In the genomic region with DNA sequence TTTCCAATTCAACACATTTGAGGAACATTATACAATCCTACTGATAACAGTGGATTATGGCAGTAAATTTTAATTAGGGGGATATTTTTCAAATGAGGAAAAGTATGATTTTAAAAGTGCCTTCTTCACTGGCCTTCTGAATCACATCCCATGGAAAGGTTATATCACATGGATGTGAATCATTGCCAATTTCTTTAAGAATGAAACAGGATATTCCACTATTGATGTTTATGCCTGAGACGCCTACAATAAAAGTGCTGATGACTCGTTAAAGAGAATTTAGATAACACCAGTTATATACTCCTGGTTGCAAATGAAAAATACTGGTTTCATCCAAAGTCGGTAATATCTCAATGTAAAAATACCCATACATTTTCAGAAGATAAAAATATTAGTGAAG, we compare ENCODE assay signal across 28 cellular contexts.
"Had no signal": no experiment of that assay in that cellular context is flagged by ENCODE, and none has a peak within 500 bp of the region (broad histone marks: within the 10 kb centered on the region; RNA-seq: fewer than 3 reads in every experiment).

No MANE protein-coding gene starts in this region.

- DNase-seq: activated CD4-positive, alpha-beta T cell treated with anti-CD3 and anti-CD28 coated beads for 4 hours; activated CD4-positive, alpha-beta T cell treated with anti-CD3 and anti-CD28 coated beads, Interleukin-2, amount 50 U/mL, for 4 hours; activated CD4-positive, CD25-positive, alpha-beta regulatory T cell; activated effector memory CD4-positive, alpha-beta T cell treated with anti-CD3 and anti-CD28 coated beads, Interleukin-2, amount 50 U/mL, for 16 hours; activated naive CD4-positive, alpha-beta T cell treated with anti-CD3 and anti-CD28 coated beads for 36 hours; activated naive CD8-positive, alpha-beta T cell treated with anti-CD3 and anti-CD28 coated beads for 36 hours; adrenal gland; aorta; body of pancreas; caudate nucleus; effector CD4-positive, alpha-beta T cell; head of caudate nucleus; hippocampal formation; kidney; left colon; mammary epithelial cell; midbrain; naive thymus-derived CD8-positive, alpha-beta T cell; nucleus accumbens; pancreas; retina; stimulated activated CD4-positive, alpha-beta T cell treated with anti-CD3 and anti-CD28 coated beads, Interleukin-12 subunit alpha, Interleukin-12 subunit beta, amount 100 ng/mL, for 4 hours; stimulated activated CD4-positive, alpha-beta T cell treated with anti-CD3 and anti-CD28 coated beads, Interleukin-4, amount 100 ng/mL, for 1 hour; stimulated activated naive CD8-positive, alpha-beta T cell treated with anti-CD3 and anti-CD28 coated beads, Interleukin-15, amount 100 ng/mL, for 72 hours; substantia nigra; T-helper 17 cell; upper lobe of left lung had no signal

- ATAC-seq: body of pancreas; left colon; naive thymus-derived CD8-positive, alpha-beta T cell; pancreas; sciatic nerve; stimulated activated naive CD8-positive, alpha-beta T cell treated with anti-CD3 and anti-CD28 coated beads, Interleukin-15, amount 100 ng/mL, for 72 hours; T-helper 17 cell had no signal
